ENCODE assay signal across 7 cellular contexts in the genomic region with DNA sequence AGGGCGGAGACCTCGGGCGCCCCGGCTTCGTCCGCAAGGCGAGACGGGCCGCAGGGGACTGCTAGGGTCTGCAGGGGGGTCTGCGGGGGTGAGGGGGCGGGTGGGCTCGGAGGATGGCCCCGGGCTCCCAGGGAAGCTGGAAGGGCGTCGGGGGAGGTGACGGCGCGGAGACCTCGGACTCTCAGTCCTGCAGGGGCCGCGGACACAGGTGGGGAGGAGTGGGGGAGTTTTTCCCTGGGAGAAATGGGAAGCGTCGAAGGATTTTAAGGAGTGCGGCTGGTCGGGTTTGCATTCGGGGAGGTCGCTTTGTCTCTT. TPM values are rescaled to one million over a fixed set of nuclear protein-coding genes. Genes with fewer than 3 reads are reported as not detected.
DNase-seq lines count a peak whose midpoint lies in the region; ATAC-seq and TF ChIP-seq lines count a peak whose summit lies in the region.

No MANE protein-coding gene starts in this region.

- no peak overlapping the region for H3K27ac Mint-ChIP-seq in activated naive CD8-positive, alpha-beta T cell treated with anti-CD3 and anti-CD28 coated beads for 36 hours
- H3K27ac Mint-ChIP-seq in stimulated activated effector memory CD8-positive, alpha-beta T cell treated with anti-CD3 and anti-CD28 coated beads, Interleukin-12 subunit alpha, Interleukin-12 subunit beta, amount 100 ng/mL, for 72 hours: peak overlapping the region; percentile 68

- DNase-seq in HL-60 (ENCODE audit: low read depth in 1 of 2, low spot score in 1 of 2) (no peak), islet precursor cell (no peak), T1000 (lab: John Stamatoyannopoulos, UW) (no peak)
- no peak for DNase-seq in activated naive CD8-positive, alpha-beta T cell treated with anti-CD3 and anti-CD28 coated beads for 36 hours
- DNase-seq in stimulated activated effector memory CD8-positive, alpha-beta T cell treated with anti-CD3 and anti-CD28 coated beads, Interleukin-12 subunit alpha, Interleukin-12 subunit beta, amount 100 ng/mL, for 72 hours (ENCODE audit: low spot score in 2 of 2): no peak

- no peak for TF ChIP-seq CTCF in HL-60 (IDR thresholded peaks at IDR 0.05; ENCODE audit: insufficient read depth, low read length)

- peaks cover 12% of the 10 kb centered on the region for H3K27me3 Mint-ChIP-seq in activated naive CD8-positive, alpha-beta T cell treated with anti-CD3 and anti-CD28 coated beads for 36 hours

- peak overlapping the region; percentile 51 for H3K4me3 ChIP-seq in HL-60 (replicated peaks; ENCODE audit: insufficient read depth, low read length)
- peak overlapping the region; percentile 50 for H3K4me3 ChIP-seq in iPS-18a (ENCODE audit: low read length)

- peaks cover 9% of the 10 kb centered on the region for H3K27me3 ChIP-seq in HL-60 (ENCODE audit: insufficient read depth, poor library complexity, severe bottlenecking)
- H3K27me3 ChIP-seq in iPS-18a (ENCODE audit: control insufficient read depth, insufficient read depth, low read length): peaks cover 26% of the 10 kb centered on the region

- H3K4me1 Mint-ChIP-seq in activated naive CD8-positive, alpha-beta T cell treated with anti-CD3 and anti-CD28 coated beads for 36 hours: peaks cover 9% of the 10 kb centered on the region
- H3K4me1 Mint-ChIP-seq in stimulated activated effector memory CD8-positive, alpha-beta T cell treated with anti-CD3 and anti-CD28 coated beads, Interleukin-12 subunit alpha, Interleukin-12 subunit beta, amount 100 ng/mL, for 72 hours: peaks cover 25% of the 10 kb centered on the region

- H3K4me1 ChIP-seq in iPS-18a (ENCODE audit: control insufficient read depth, low read depth, low read length): peaks cover 3% of the 10 kb centered on the region

- H3K4me3 Mint-ChIP-seq in activated naive CD8-positive, alpha-beta T cell treated with anti-CD3 and anti-CD28 coated beads for 36 hours: peak overlapping the region; percentile 62
- H3K4me3 Mint-ChIP-seq in stimulated activated effector memory CD8-positive, alpha-beta T cell treated with anti-CD3 and anti-CD28 coated beads, Interleukin-12 subunit alpha, Interleukin-12 subunit beta, amount 100 ng/mL, for 72 hours: peak overlapping the region; percentile 84

- H3K9me3 Mint-ChIP-seq in activated naive CD8-positive, alpha-beta T cell treated with anti-CD3 and anti-CD28 coated beads for 36 hours: peaks cover 7% of the 10 kb centered on the region
- H3K9me3 Mint-ChIP-seq in stimulated activated effector memory CD8-positive, alpha-beta T cell treated with anti-CD3 and anti-CD28 coated beads, Interleukin-12 subunit alpha, Interleukin-12 subunit beta, amount 100 ng/mL, for 72 hours: peaks cover 6% of the 10 kb centered on the region

- no peaks in the 10 kb centered on the region for H3K36me3 Mint-ChIP-seq in activated naive CD8-positive, alpha-beta T cell treated with anti-CD3 and anti-CD28 coated beads for 36 hours
- H3K36me3 Mint-ChIP-seq in stimulated activated effector memory CD8-positive, alpha-beta T cell treated with anti-CD3 and anti-CD28 coated beads, Interleukin-12 subunit alpha, Interleukin-12 subunit beta, amount 100 ng/mL, for 72 hours: no peaks in the 10 kb centered on the region

- no peaks in the 10 kb centered on the region for H3K9me3 ChIP-seq in iPS-18a (ENCODE audit: control insufficient read depth, low read depth, low read length)

- H3K27ac ChIP-seq in HL-60 (replicated peaks) (no peak overlapping the region), iPS-18a (ENCODE audit: low read length) (no peak overlapping the region)

- ATAC-seq in stimulated activated effector memory CD8-positive, alpha-beta T cell treated with anti-CD3 and anti-CD28 coated beads, Interleukin-12 subunit alpha, Interleukin-12 subunit beta, amount 100 ng/mL, for 72 hours: no peak
- ATAC-seq in HG03196 (IDR thresholded peaks at IDR 0.05; ENCODE audit: unreplicated experiment): no peak

- no peak overlapping the region for H3K9ac ChIP-seq in iPS-18a (ENCODE audit: low read length)

- H3K36me3 ChIP-seq in iPS-18a (ENCODE audit: control insufficient read depth, low read depth, low read length): no peaks in the 10 kb centered on the region

RNA-seq across cellular contexts. Expression of gene ZBTB42, which starts 25.9 kb away (rescaled TPM):
- total RNA-seq in activated naive CD8-positive, alpha-beta T cell treated with anti-CD3 and anti-CD28 coated beads for 36 hours: 1 to 10 TPM; 1.1 to 1.4 TPM

RNA-seq across cellular contexts. Expression of gene AKT1, which starts 31.3 kb away (rescaled TPM):
- 100 to 1,000 TPM; 112 TPM for total RNA-seq in activated naive CD8-positive, alpha-beta T cell treated with anti-CD3 and anti-CD28 coated beads for 36 hours

RNA-seq across cellular contexts. Expression of gene CEP170B, which starts 38.3 kb away (rescaled TPM):
- 1 to 10 TPM; 4.6 to 4.7 TPM for total RNA-seq in activated naive CD8-positive, alpha-beta T cell treated with anti-CD3 and anti-CD28 coated beads for 36 hours
